ENCODE assay signal across 9 cellular contexts in the genomic region with DNA sequence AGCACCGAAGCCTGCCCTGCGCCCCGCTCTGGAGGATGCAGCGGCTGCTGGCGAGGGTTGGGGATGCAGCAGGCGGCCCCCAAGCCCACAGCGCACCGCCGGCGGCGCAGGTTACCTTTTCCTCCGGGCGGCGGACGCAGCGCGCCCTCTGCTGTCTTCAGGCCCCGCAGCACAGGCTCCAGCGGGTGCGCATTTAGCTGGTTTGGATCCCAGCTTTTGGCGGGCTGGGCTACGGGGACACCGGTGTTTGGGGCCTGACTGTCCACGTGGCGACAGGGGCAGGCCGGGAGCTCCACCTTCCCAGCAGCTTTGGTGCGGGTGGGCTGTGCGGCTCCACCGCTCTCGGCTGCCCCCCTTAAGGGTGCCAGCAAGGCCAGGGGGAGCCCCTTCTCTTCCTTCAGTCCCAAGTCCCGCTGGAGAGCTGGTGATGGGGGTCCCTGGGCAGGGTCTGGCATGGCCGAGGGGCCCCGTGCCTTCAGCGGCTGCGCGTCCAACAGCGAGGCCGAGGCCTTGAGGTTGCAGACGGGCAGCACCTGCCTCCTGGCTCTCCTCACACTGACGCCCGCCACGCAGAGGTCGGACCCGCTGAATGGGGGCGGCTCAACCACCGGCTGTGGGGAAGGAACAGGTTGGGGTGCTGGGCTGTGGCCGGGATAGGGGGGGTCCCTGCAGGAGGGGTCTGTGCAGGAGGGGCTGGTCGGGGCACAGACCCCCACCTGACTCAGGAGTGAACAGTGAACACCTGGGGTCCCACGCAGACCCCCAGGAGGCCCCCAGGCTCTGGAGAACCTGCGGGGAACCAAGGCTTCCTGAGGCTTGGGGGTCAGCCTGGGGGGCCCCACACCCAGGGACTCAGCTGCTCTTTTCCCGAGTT. TPM values are rescaled to one million over a fixed set of nuclear protein-coding genes. Genes with fewer than 3 reads are reported as not detected.
DNase-seq lines count a peak whose midpoint lies in the region; ATAC-seq and TF ChIP-seq lines count a peak whose summit lies in the region.
"Had no signal": no experiment of that assay in that cellular context is flagged by ENCODE, and none has a peak within 500 bp of the region (broad histone marks: within the 10 kb centered on the region; RNA-seq: fewer than 3 reads in every experiment).

No MANE protein-coding gene starts in this region.

- no peak overlapping the region for H3K4me3 ChIP-seq in upper lobe of left lung

- TF ChIP-seq CTCF in GM12873 (IDR thresholded peaks at IDR 0.05; ENCODE audit: insufficient read depth, low read depth, low read length, missing control alignments) (peak; percentile 86), upper lobe of left lung (IDR thresholded peaks at IDR 0.05) (peak; percentile 73 to 97 (median 93))

- TF ChIP-seq EP300 in upper lobe of left lung (IDR thresholded peaks at IDR 0.05): no peak

- TF ChIP-seq POLR2A in upper lobe of left lung (IDR thresholded peaks at IDR 0.05): no peak

- H3K27ac ChIP-seq in upper lobe of left lung: no peak overlapping the region

- ATAC-seq in Right ventricle myocardium inferior (peak; percentile 83), upper lobe of left lung (ENCODE audit: low FRiP score in 2 of 2) (peak; percentile 81 to 89), GM19351 (IDR thresholded peaks at IDR 0.05; ENCODE audit: unreplicated experiment) (no peak)

- peaks cover 5 to 17% (median 11%) of the 10 kb centered on the region in 4 donors for H3K4me1 ChIP-seq in upper lobe of left lung

- peak; percentile 57 to 61 for DNase-seq in Kasumi-1 (lab: John Stamatoyannopoulos, UW)
- peak; percentile 75 for DNase-seq in SKM-1 treated with dmso at 0.1 percent for 144 hours (lab: John Stamatoyannopoulos, UW; ENCODE audit: unreplicated experiment)
- DNase-seq in activated naive CD4-positive, alpha-beta T cell treated with anti-CD3 and anti-CD28 coated beads, Interleukin-2, amount 50 U/mL, for 16 hours: peak; percentile 85
- peak; percentile 90 for DNase-seq in Right ventricle myocardium inferior (ENCODE audit: missing footprints)
- peak; percentile 25 for DNase-seq in pons (ENCODE audit: low spot score)
- DNase-seq in upper lobe of left lung: peak; percentile 76 to 97

- no peaks in the 10 kb centered on the region for H3K27me3 ChIP-seq in upper lobe of left lung

- H3K36me3 ChIP-seq in upper lobe of left lung: no peaks in the 10 kb centered on the region

- H3K9me3 ChIP-seq in upper lobe of left lung: no peaks in the 10 kb centered on the region

- WGBS in upper lobe of left lung, 2 donors: 23 to 74% methylated on average over 11 to 42 of the region's 51 CpGs

- intact Hi-C loops in Right ventricle myocardium inferior (cut with DNase I): loop anchor here (1.0 to 10.0 kb wide), 3 partner anchors 38 to 266 kb away; no protein-coding TSS in a partner anchor

RNA-seq across cellular contexts. Expression of a gene that starts 18.0 kb away (rescaled TPM):
- total RNA-seq in Right ventricle myocardium inferior (not detected), upper lobe of left lung (under 1 TPM in 1 of 6 donors, not detected in 5; 0.06 TPM)
- total RNA-seq: mononuclear cell had no signal

RNA-seq across cellular contexts. Expression of a gene that starts 27.5 kb away (rescaled TPM):
- total RNA-seq in Right ventricle myocardium inferior (not detected), upper lobe of left lung (not detected)
- total RNA-seq: mononuclear cell had no signal

RNA-seq across cellular contexts. Expression of a gene that starts 54.7 kb away (rescaled TPM):
- total RNA-seq in Right ventricle myocardium inferior (0.05 TPM), upper lobe of left lung (1 to 10 TPM in 4 of 6 donors, under 1 TPM in 2; 0.78 to 3.1 (median 1.2) TPM)

RNA-seq across cellular contexts. Expression of a gene that starts 59.3 kb away (rescaled TPM):
- total RNA-seq in Right ventricle myocardium inferior: not detected
- 1 to 10 TPM in 3 of 6 donors, under 1 TPM in 2, not detected in 1; 0.47 to 3.1 (median 1.8) TPM for total RNA-seq in upper lobe of left lung
- total RNA-seq: mononuclear cell had no signal

Comparison
In these comparisons a context has a peak if more than half of its experiments do, and no peak if none do; other contexts are left out.
1. DNase-seq: peak in every context shown above with its lines; median percentile 90 in Right ventricle myocardium inferior; 86 in upper lobe of left lung; 85 in activated naive CD4-positive, alpha-beta T cell treated with anti-CD3 and anti-CD28 coated beads, Interleukin-2, amount 50 U/mL, for 16 hours; 75 in SKM-1 treated with dmso at 0.1 percent for 144 hours; 59 in Kasumi-1; 25 in pons.